ENCODE assay signal across 1 cellular context in the genomic region with DNA sequence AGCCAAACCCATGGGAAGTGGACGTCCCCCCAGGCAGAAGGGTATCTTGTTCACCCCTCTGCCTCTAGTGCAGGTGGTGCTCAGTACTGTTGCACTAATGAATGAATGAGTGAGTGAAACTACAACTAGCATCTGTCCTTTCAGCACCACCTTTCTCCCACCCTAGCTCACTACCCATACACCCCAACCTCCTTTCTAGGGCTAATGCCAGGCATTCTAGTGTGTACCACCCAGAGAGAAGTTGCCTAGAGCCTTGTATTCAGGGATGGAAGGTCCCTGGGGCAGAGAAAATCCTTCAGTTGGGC.
TF ChIP-seq lines count a peak whose summit lies in the region.

No MANE protein-coding gene starts in this region.

TF ChIP-seq in HCT116, 20 proteins besides CTCF, POLR2A, EP300 and RAD21:
- TF ChIP-seq JUND (IDR thresholded peaks at IDR 0.05) (peak; percentile 14; the same call in 1 of the 2 replicates), YY1 (IDR thresholded peaks at IDR 0.05; ENCODE audit: extremely low read depth, insufficient replicate concordance, low read depth, low read length) (no peak)
